Comparison of ENCODE assay signal across 25 cellular contexts in genomic region chr6:108751851-108752732, GRCh38.
DNase-seq lines count a peak whose midpoint lies in the region; ATAC-seq, FAIRE-seq and TF ChIP-seq lines count a peak whose summit lies in the region.
"Had no signal": no experiment of that assay in that cellular context is flagged by ENCODE, and none has a peak within 500 bp of the region (broad histone marks: within the 10 kb centered on the region; RNA-seq: fewer than 3 reads in every experiment).

No MANE protein-coding gene starts in this region.

- H3K4me3 ChIP-seq in adrenal gland (no peak overlapping the region), liver (ENCODE audit: low read depth in 1 of 3, low read length in 3 of 3) (no peak overlapping the region)
- H3K4me3 ChIP-seq: gastroesophageal sphincter, left lung, Peyer's patch, transverse colon had no signal

- TF ChIP-seq CTCF in 22Rv1 (IDR thresholded peaks at IDR 0.05): no peak
- TF ChIP-seq CTCF in adrenal gland (IDR thresholded peaks at IDR 0.05): no peak
- TF ChIP-seq CTCF in liver (IDR thresholded peaks at IDR 0.05; ENCODE audit: low read depth, low read length, missing input control): no peak

- H3K4me1 ChIP-seq in adrenal gland (replicated peaks in 1 of 2) (peaks cover 0 to 12% of the 10 kb centered on the region in 2 donors), liver (ENCODE audit: control insufficient read depth in 4 of 4, insufficient read depth in 4 of 4, low read length in 3 of 4) (peaks cover 7 to 26% (median 20%) of the 10 kb centered on the region in 4 donors)
- H3K4me1 ChIP-seq: left lung had no signal

- no peak for FAIRE-seq in urothelium cell line (lab: Jason Lieb, UNC)
- FAIRE-seq: G401.6 had no signal

- ATAC-seq in HG02588 (IDR thresholded peaks at IDR 0.05; ENCODE audit: unreplicated experiment): no peak
- ATAC-seq: activated naive CD4-positive, alpha-beta T cell treated with anti-CD3 and anti-CD28 coated beads, Interleukin-2, amount 50 U/mL, for 72 hours; activated T-helper 17 cell treated with anti-CD3 and anti-CD28 coated beads, Interleukin-2, amount 50 U/mL, for 72 hours; gastroesophageal sphincter; left lung; naive thymus-derived CD4-positive, alpha-beta T cell; WTC11 had no signal

- peak in 1 of 2 donors; percentile 44 for TF ChIP-seq RAD21 in liver (IDR thresholded peaks at IDR 0.05)

- peaks cover 10% of the 10 kb centered on the region for H3K27me3 ChIP-seq in adrenal gland
- H3K27me3 ChIP-seq in liver (ENCODE audit: control insufficient read depth in 4 of 4, insufficient read depth in 4 of 4, low read length in 3 of 4): no peaks in the 10 kb centered on the region
- H3K27me3 ChIP-seq: gastroesophageal sphincter, left lung, transverse colon had no signal

- WGBS in adrenal gland, 4 donors: 52 to 58% (median 53%) methylated on average over 5 of the region's 5 CpGs
- WGBS in liver: 50% methylated on average over 5 of the region's 5 CpGs

- H3K9me3 ChIP-seq in adrenal gland (replicated peaks in 1 of 3) (no peaks in the 10 kb centered on the region), liver (ENCODE audit: control insufficient read depth in 4 of 4, low read length in 3 of 4) (no peaks in the 10 kb centered on the region)
- H3K9me3 ChIP-seq: gastroesophageal sphincter, left lung, Peyer's patch, transverse colon had no signal

- H3K27ac ChIP-seq in 22Rv1: peak overlapping the region; percentile 35
- no peak overlapping the region for H3K27ac ChIP-seq in adrenal gland
- peak overlapping the region; percentile 16 to 53 for H3K27ac ChIP-seq in liver (ENCODE audit: low read depth in 1 of 2, low read length in 2 of 2)
- H3K27ac ChIP-seq: gastroesophageal sphincter, left lung, Peyer's patch, transverse colon had no signal

- peak; percentile 63 for DNase-seq in NCI-H1092 (lab: John Stamatoyannopoulos, UW)
- DNase-seq in adrenal gland: peak; percentile 60 to 87 (median 85)
- DNase-seq in urothelium cell line (ENCODE audit: low spot score): no peak
- no peak for DNase-seq in inferior parietal cortex (ENCODE audit: extremely low spot score)
- no peak for DNase-seq in GM19238 (ENCODE audit: insufficient read length, low spot score)
- DNase-seq: activated CD4-positive, alpha-beta T cell treated with anti-CD3 and anti-CD28 coated beads, Interleukin-2, amount 50 U/mL, for 1 hour; central memory CD4-positive, alpha-beta T cell; immature natural killer cell; left lung; naive thymus-derived CD4-positive, alpha-beta T cell; NCI-H2029 treated with DMSO at 0.1 percent for 48 hours; NCI-H510A; SIG-M5; SW 1271; T-helper 9 cell; transverse colon had no signal

- H3K9ac ChIP-seq in liver (ENCODE audit: low read depth in 1 of 2, low read length in 2 of 2): no peak overlapping the region

- intact Hi-C loops in adrenal gland (cut with DNase I): no loop called here

- H3K36me3 ChIP-seq in adrenal gland (replicated peaks in 1 of 2) (no peaks in the 10 kb centered on the region), liver (ENCODE audit: control insufficient read depth in 4 of 4, insufficient read depth in 3 of 4, low read depth in 1 of 4, low read length in 3 of 4) (no peaks in the 10 kb centered on the region)
- H3K36me3 ChIP-seq: gastroesophageal sphincter, left lung, Peyer's patch, transverse colon had no signal

- TF ChIP-seq POLR2A in adrenal gland (IDR thresholded peaks at IDR 0.05): no peak

TF ChIP-seq in liver, 16 proteins besides CTCF, POLR2A, EP300 and RAD21:
- TF ChIP-seq GABPA (IDR thresholded peaks at IDR 0.05 in 1 of 2, conservative IDR thresholded peaks at IDR 0.05 in 1 of 2): no peak
- TF ChIP-seq FOXA2 (IDR thresholded peaks at IDR 0.05): no peak
- TF ChIP-seq HNF4A (conservative IDR thresholded peaks at IDR 0.05): peak; percentile 32 to 34
- no peak for TF ChIP-seq EGR1 (IDR thresholded peaks at IDR 0.05; ENCODE audit: low read depth in 2 of 2)
- TF ChIP-seq ATF3 (IDR thresholded peaks at IDR 0.05): no peak
- TF ChIP-seq RXRA (IDR thresholded peaks at IDR 0.05): peak; percentile 22 to 34
- TF ChIP-seq NR2F2 (IDR thresholded peaks at IDR 0.05): no peak
- TF ChIP-seq YY1 (IDR thresholded peaks at IDR 0.05): peak; percentile 15
- TF ChIP-seq JUND (IDR thresholded peaks at IDR 0.05): no peak
- no peak for TF ChIP-seq FOXA1 (IDR thresholded peaks at IDR 0.05)
TF ChIP-seq in liver: peak in this region for 3.

Comparison
In these comparisons a context has a peak if more than half of its experiments do, and no peak if none do; other contexts are left out.
1. H3K27ac ChIP-seq: peak in 22Rv1 (single experiment) and liver (2 of 2); none in adrenal gland (0 of 5).
2. DNase-seq: peak in NCI-H1092 (single experiment) and adrenal gland (7 of 7); none in urothelium cell line (single experiment), inferior parietal cortex (single experiment) and GM19238 (single experiment).